8 cellular contexts compared by ENCODE assay signal in genomic region chr5:181207214-181207959, GRCh38. TPM values are rescaled to one million over a fixed set of nuclear protein-coding genes. Genes with fewer than 3 reads are reported as not detected.
DNase-seq lines count a peak whose midpoint lies in the region; ATAC-seq, FAIRE-seq and TF ChIP-seq lines count a peak whose summit lies in the region.

No MANE protein-coding gene starts in this region.

- TF ChIP-seq EP300 in sigmoid colon (IDR thresholded peaks at IDR 0.05): no peak

- H3K4me1 ChIP-seq in OCI-LY3 (ENCODE audit: low read length) (peaks cover 11% of the 10 kb centered on the region), right atrium auricular region (peaks cover 0 to 41% of the 10 kb centered on the region in 2 donors), sigmoid colon (peaks cover 0 to 38% (median 36%) of the 10 kb centered on the region in 4 donors)

- peak; percentile 91 for FAIRE-seq in A204.1 (lab: Jason Lieb, UNC)

- peak; percentile 80 to 85 for DNase-seq in activated naive CD4-positive, alpha-beta T cell treated with anti-CD3 and anti-CD28 coated beads, Interleukin-2, amount 50 U/mL, for 72 hours (ENCODE audit: low spot score in 2 of 2)
- DNase-seq in right atrium auricular region (ENCODE audit: low spot score): peak; percentile 89
- peak; percentile 90 for DNase-seq in sigmoid colon
- DNase-seq in iPS-NIHi7 (ENCODE audit: extremely low spot score): no peak

- H3K27ac ChIP-seq in OCI-LY3 (ENCODE audit: low read length): peak overlapping the region; percentile 75
- peak overlapping the region; percentile 87 to 88 for H3K27ac ChIP-seq in right atrium auricular region
- peak overlapping the region; percentile 71 to 85 (median 83) for H3K27ac ChIP-seq in sigmoid colon

- WGBS in sigmoid colon, 2 donors: 1% methylated on average over 36 of the region's 36 CpGs

- H3K36me3 Mint-ChIP-seq in activated naive CD4-positive, alpha-beta T cell treated with anti-CD3 and anti-CD28 coated beads, Interleukin-2, amount 50 U/mL, for 72 hours: peaks cover 5 to 13% of the 10 kb centered on the region in 2 donors

- H2AFZ ChIP-seq in OCI-LY3 (ENCODE audit: low read depth, low read length): peak overlapping the region; percentile 91

- H3K4me2 ChIP-seq in OCI-LY3 (ENCODE audit: low read length): peak overlapping the region; percentile 76

- H3K4me3 ChIP-seq in OCI-LY3 (ENCODE audit: low read length) (peak overlapping the region; percentile 84), right atrium auricular region (peak overlapping the region; percentile 73 to 76), sigmoid colon (peak overlapping the region; percentile 39 to 71 (median 62))

- intact Hi-C loops in sigmoid colon (cut with DNase I): no loop called here

- ATAC-seq in GM21528 (IDR thresholded peaks at IDR 0.05; ENCODE audit: low FRiP score, unreplicated experiment): peak; percentile 47
- ATAC-seq in activated naive CD4-positive, alpha-beta T cell treated with anti-CD3 and anti-CD28 coated beads, Interleukin-2, amount 50 U/mL, for 72 hours: peak; percentile 63 to 68
- no peak for ATAC-seq in GM18870 (IDR thresholded peaks at IDR 0.05; ENCODE audit: unreplicated experiment)

- no peaks in the 10 kb centered on the region for H3K27me3 ChIP-seq in OCI-LY3 (ENCODE audit: low read depth, low read length)
- H3K27me3 ChIP-seq in right atrium auricular region: no peaks in the 10 kb centered on the region
- peaks cover 0 to 12% (median 11%) of the 10 kb centered on the region in 3 donors for H3K27me3 ChIP-seq in sigmoid colon

- H3K9ac ChIP-seq in OCI-LY3 (ENCODE audit: low read length): peak overlapping the region; percentile 79

- TF ChIP-seq CTCF in OCI-LY3 (IDR thresholded peaks at IDR 0.05; ENCODE audit: low read depth, low read length): no peak
- TF ChIP-seq CTCF in right atrium auricular region (IDR thresholded peaks at IDR 0.05): no peak
- no peak for TF ChIP-seq CTCF in sigmoid colon (IDR thresholded peaks at IDR 0.05)

- no peaks in the 10 kb centered on the region for H3K36me3 ChIP-seq in OCI-LY3 (replicated peaks; ENCODE audit: low read depth, low read length)
- no peaks in the 10 kb centered on the region for H3K36me3 ChIP-seq in right atrium auricular region
- no peaks in the 10 kb centered on the region for H3K36me3 ChIP-seq in sigmoid colon

- H4K20me1 ChIP-seq in OCI-LY3 (ENCODE audit: insufficient read depth, low read length): no peaks in the 10 kb centered on the region; the same call in 1 of the 2 replicates

- no peaks in the 10 kb centered on the region for H3K9me3 Mint-ChIP-seq in activated naive CD4-positive, alpha-beta T cell treated with anti-CD3 and anti-CD28 coated beads, Interleukin-2, amount 50 U/mL, for 72 hours

- no peak for TF ChIP-seq POLR2A in sigmoid colon (IDR thresholded peaks at IDR 0.05)

- peak overlapping the region; percentile 97 to 99 for H3K27ac Mint-ChIP-seq in activated naive CD4-positive, alpha-beta T cell treated with anti-CD3 and anti-CD28 coated beads, Interleukin-2, amount 50 U/mL, for 72 hours

- H3K9me3 ChIP-seq in OCI-LY3 (ENCODE audit: insufficient read depth, low read length) (no peaks in the 10 kb centered on the region), right atrium auricular region (no peaks in the 10 kb centered on the region), sigmoid colon (no peaks in the 10 kb centered on the region)

- no peaks in the 10 kb centered on the region for H3K79me2 ChIP-seq in OCI-LY3 (ENCODE audit: low read length)

RNA-seq across cellular contexts. Expression of gene TRIM7, which starts 2.4 kb away (rescaled TPM):
- total RNA-seq in activated naive CD4-positive, alpha-beta T cell treated with anti-CD3 and anti-CD28 coated beads, Interleukin-2, amount 50 U/mL, for 72 hours: 1 to 10 TPM; 4.8 to 7.0 TPM
- total RNA-seq in right atrium auricular region (1 to 10 TPM; 4.1 to 7.7 TPM), sigmoid colon (1 to 10 TPM in 3 of 4 donors, under 1 TPM in 1; 0.55 to 2.1 (median 1.1) TPM)
- polyA plus RNA-seq in sigmoid colon: 1 to 10 TPM in 2 of 3 donors, under 1 TPM in 1; 0.60 to 5.3 (median 3.2) TPM

RNA-seq across cellular contexts. Expression of gene TRIM41, which starts 15.7 kb away (rescaled TPM):
- total RNA-seq in activated naive CD4-positive, alpha-beta T cell treated with anti-CD3 and anti-CD28 coated beads, Interleukin-2, amount 50 U/mL, for 72 hours: 10 to 100 TPM; 33.1 to 36.4 TPM
- 10 to 100 TPM; 10.0 to 11.2 TPM for total RNA-seq in right atrium auricular region
- total RNA-seq in sigmoid colon: 10 to 100 TPM in 2 of 4 donors, 1 to 10 TPM in 2; 8.2 to 15.3 (median 11.8) TPM
- polyA plus RNA-seq in sigmoid colon: 10 to 100 TPM; 13.2 to 25.3 (median 19.0) TPM

RNA-seq across cellular contexts. Expression of gene RACK1, which starts 36.3 kb away (rescaled TPM):
- total RNA-seq in activated naive CD4-positive, alpha-beta T cell treated with anti-CD3 and anti-CD28 coated beads, Interleukin-2, amount 50 U/mL, for 72 hours: 1,000 to 10,000 TPM; 2,392 to 2,665 TPM
- total RNA-seq in right atrium auricular region: 1,000 to 10,000 TPM; 1,155 to 1,413 TPM
- total RNA-seq in sigmoid colon: 1,000 to 10,000 TPM; 2,029 to 2,209 (median 2,163) TPM
- 1,000 to 10,000 TPM; 1,821 to 2,943 (median 2,181) TPM for polyA plus RNA-seq in sigmoid colon

RNA-seq across cellular contexts. Expression of gene TRIM52, which starts 53.6 kb away (rescaled TPM):
- total RNA-seq in activated naive CD4-positive, alpha-beta T cell treated with anti-CD3 and anti-CD28 coated beads, Interleukin-2, amount 50 U/mL, for 72 hours: 10 to 100 TPM in 1 of 2 donors, 1 to 10 TPM in 1; 9.3 to 15.6 TPM
- total RNA-seq in right atrium auricular region (1 to 10 TPM; 4.4 to 9.1 TPM), sigmoid colon (10 to 100 TPM in 3 of 4 donors, 1 to 10 TPM in 1; 7.1 to 26.9 (median 16.0) TPM)
- 1 to 10 TPM; 4.2 to 9.6 (median 5.8) TPM for polyA plus RNA-seq in sigmoid colon
